ENCODE assay signal across 10 cellular contexts in the genomic region with DNA sequence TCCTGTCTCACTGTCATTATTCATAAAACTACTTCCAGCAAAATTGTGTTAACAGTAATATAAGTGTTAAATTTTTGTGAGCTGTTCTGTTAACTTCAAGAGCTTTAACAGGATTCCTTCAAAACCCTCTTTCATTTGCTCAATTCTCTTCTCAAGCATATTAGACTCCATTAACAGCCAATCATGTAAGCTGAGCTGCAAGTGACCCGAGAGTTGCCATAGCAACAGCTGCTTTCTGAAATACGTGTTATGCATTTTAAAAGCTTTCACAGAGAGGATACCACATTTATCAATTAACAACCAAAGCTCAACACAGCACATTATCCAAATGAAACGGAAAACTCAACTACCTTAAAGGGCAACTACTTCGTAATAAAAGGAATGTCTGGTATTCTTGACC.
DNase-seq lines count a peak whose midpoint lies in the region; ATAC-seq and TF ChIP-seq lines count a peak whose summit lies in the region.
"Had no signal": no experiment of that assay in that cellular context is flagged by ENCODE, and none has a peak within 500 bp of the region (broad histone marks: within the 10 kb centered on the region; RNA-seq: fewer than 3 reads in every experiment).

No MANE protein-coding gene starts in this region.

- no peaks in the 10 kb centered on the region for H3K36me3 ChIP-seq in brain microvascular endothelial cell (replicated peaks)
- H3K36me3 ChIP-seq in lower lobe of right lung = no peaks in the 10 kb centered on the region
- H3K36me3 ChIP-seq in MG63 = peaks cover 13% of the 10 kb centered on the region

- peak; percentile 68 for DNase-seq in AG09319 (ENCODE audit: extremely low read depth, low read depth)
- DNase-seq in NCI-H128 (lab: John Stamatoyannopoulos, UW; ENCODE audit: unreplicated experiment) = peak; percentile 55
- peak; percentile 70 for DNase-seq in brain microvascular endothelial cell
- DNase-seq in lower lobe of right lung = no peak
- DNase-seq in germinal center (ENCODE audit: low spot score) = no peak
- DNase-seq in activated naive CD4-positive, alpha-beta T cell treated with anti-CD3 and anti-CD28 coated beads, Interleukin-2, amount 50 U/mL, for 72 hours (ENCODE audit: low spot score in 2 of 2) = no peak
- no peak for DNase-seq in foreskin keratinocyte
- no peak for DNase-seq in MG63
- DNase-seq: DND-41 had no signal

- peaks cover 12% of the 10 kb centered on the region for H3K4me1 ChIP-seq in lower lobe of right lung
- no peaks in the 10 kb centered on the region for H3K4me1 ChIP-seq in foreskin keratinocyte

- H3K27ac Mint-ChIP-seq in activated naive CD4-positive, alpha-beta T cell treated with anti-CD3 and anti-CD28 coated beads, Interleukin-2, amount 50 U/mL, for 72 hours = no peak overlapping the region
- H3K27ac Mint-ChIP-seq: activated T-helper 1 cell treated with anti-CD3 and anti-CD28 coated beads, Interleukin-12 subunit alpha, Interleukin-12 subunit beta, Interleukin-2, Interleukin-4 antibody, amounts not matched to agents 30 ng/mL and 10 ng/mL and 1 ng/mL, durations not matched to agents 14 hours and 24 hours and 36 hours had no signal

- peaks cover 12 to 28% of the 10 kb centered on the region in 2 donors for H3K36me3 Mint-ChIP-seq in activated naive CD4-positive, alpha-beta T cell treated with anti-CD3 and anti-CD28 coated beads, Interleukin-2, amount 50 U/mL, for 72 hours

- H3K27ac ChIP-seq in brain microvascular endothelial cell (no peak overlapping the region), lower lobe of right lung (no peak overlapping the region), foreskin keratinocyte (no peak overlapping the region)

- TF ChIP-seq CTCF in AG09319 (IDR thresholded peaks at IDR 0.05; ENCODE audit: low read depth, low read length) = no peak
- no peak for TF ChIP-seq CTCF in brain microvascular endothelial cell (IDR thresholded peaks at IDR 0.05; ENCODE audit: low read depth, low read length, missing control alignments)
- TF ChIP-seq CTCF in lower lobe of right lung (IDR thresholded peaks at IDR 0.05) = no peak
- TF ChIP-seq CTCF in foreskin keratinocyte (conservative IDR thresholded peaks at IDR 0.05) = no peak

- ATAC-seq in lower lobe of right lung (peak; percentile 79 to 88), foreskin keratinocyte (no peak)
- ATAC-seq in activated naive CD4-positive, alpha-beta T cell treated with anti-CD3 and anti-CD28 coated beads, Interleukin-2, amount 50 U/mL, for 72 hours = no peak

- H3K9me3 ChIP-seq in lower lobe of right lung = peaks cover 7% of the 10 kb centered on the region
- peaks cover 9% of the 10 kb centered on the region for H3K9me3 ChIP-seq in MG63

- H3K9me3 Mint-ChIP-seq in activated naive CD4-positive, alpha-beta T cell treated with anti-CD3 and anti-CD28 coated beads, Interleukin-2, amount 50 U/mL, for 72 hours = peaks cover 0 to 14% of the 10 kb centered on the region in 2 donors

- intact Hi-C loops in lower lobe of right lung (cut with DNase I) = no loop called here

- H3K4me3 ChIP-seq in brain microvascular endothelial cell (ENCODE audit: low read depth, low read length) (no peak overlapping the region), lower lobe of right lung (no peak overlapping the region), MG63 (no peak overlapping the region)

- H3K27me3 ChIP-seq in brain microvascular endothelial cell (replicated peaks) (no peaks in the 10 kb centered on the region), lower lobe of right lung (ENCODE audit: low read depth) (no peaks in the 10 kb centered on the region), foreskin keratinocyte (no peaks in the 10 kb centered on the region), MG63 (no peaks in the 10 kb centered on the region)

- in situ Hi-C loops in brain microvascular endothelial cell (cut with HindIII; ENCODE audit: low pct_ligation_motif_present, low sequenced_read_pairs) = no loop called here

Comparison
In these comparisons a context has a peak if more than half of its experiments do, and no peak if none do; other contexts are left out.
1. DNase-seq: peak in AG09319 (single experiment), NCI-H128 (single experiment) and brain microvascular endothelial cell (single experiment); none in lower lobe of right lung (single experiment), germinal center (single experiment), activated naive CD4-positive, alpha-beta T cell treated with anti-CD3 and anti-CD28 coated beads, Interleukin-2, amount 50 U/mL, for 72 hours (0 of 2), foreskin keratinocyte (0 of 2) and MG63 (single experiment).
2. ATAC-seq: peak in lower lobe of right lung (2 of 2); none in activated naive CD4-positive, alpha-beta T cell treated with anti-CD3 and anti-CD28 coated beads, Interleukin-2, amount 50 U/mL, for 72 hours (0 of 2) and foreskin keratinocyte (single experiment).